In the genomic region with DNA sequence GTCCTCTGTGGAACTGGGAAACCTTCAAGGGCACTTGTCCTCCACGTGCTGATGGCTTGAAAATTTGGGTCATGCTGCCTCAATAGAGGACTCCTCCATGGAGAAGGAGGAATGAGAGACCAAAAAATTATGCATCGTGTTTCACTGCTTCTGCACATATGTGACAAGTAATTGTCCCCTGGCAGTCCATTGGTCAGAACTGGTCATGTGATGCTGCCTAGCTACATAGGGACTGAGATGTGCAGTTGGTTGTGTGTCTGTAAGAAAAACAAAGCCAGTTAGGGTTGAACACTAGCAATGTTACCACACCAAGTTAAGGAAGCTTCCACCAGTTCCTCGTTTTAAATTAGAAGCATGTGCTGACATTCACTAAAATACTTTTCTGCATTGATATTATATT, we compare ENCODE assay signal across 14 cellular contexts.
DNase-seq lines count a peak whose midpoint lies in the region; ATAC-seq lines count a peak whose summit lies in the region.
"Had no signal": no experiment of that assay in that cellular context is flagged by ENCODE, and none has a peak within 500 bp of the region (broad histone marks: within the 10 kb centered on the region; RNA-seq: fewer than 3 reads in every experiment).

No MANE protein-coding gene starts in this region.

- ATAC-seq in GM18502 (IDR thresholded peaks at IDR 0.05; ENCODE audit: poor library complexity, unreplicated experiment): no peak

- DNase-seq in DMS53 (lab: John Stamatoyannopoulos, UW) (peak; percentile 13), DMS53 treated with DMSO at 0.1 percent for 48 hours (lab: John Stamatoyannopoulos, UW; ENCODE audit: unreplicated experiment) (no peak), Kasumi-1 (lab: John Stamatoyannopoulos, UW) (peak; percentile 5 to 21), SK-N-DZ (ENCODE audit: low spot score) (peak; percentile 14), germinal center (ENCODE audit: low spot score) (peak; percentile 5)
- DNase-seq in activated T-cell treated with anti-CD3 and anti-CD28 coated beads, Interleukin-2, amount 50 U/mL, for 48 hours: no peak
- DNase-seq: Calu3, DMS 273 treated with DMSO at 0.1 percent for 48 hours, DMS79 treated with DMSO at 0.1 percent for 48 hours, EL, HCEC 1CT, HFFc6, KBM-7 had no signal

Comparison
In these comparisons a context has a peak if more than half of its experiments do, and no peak if none do; other contexts are left out.
1. DNase-seq: peak in DMS53 (single experiment), Kasumi-1 (2 of 2), SK-N-DZ (single experiment) and germinal center (single experiment); none in DMS53 treated with DMSO at 0.1 percent for 48 hours (single experiment) and activated T-cell treated with anti-CD3 and anti-CD28 coated beads, Interleukin-2, amount 50 U/mL, for 48 hours (0 of 2).